1 cellular context compared by ENCODE assay signal in the genomic region with DNA sequence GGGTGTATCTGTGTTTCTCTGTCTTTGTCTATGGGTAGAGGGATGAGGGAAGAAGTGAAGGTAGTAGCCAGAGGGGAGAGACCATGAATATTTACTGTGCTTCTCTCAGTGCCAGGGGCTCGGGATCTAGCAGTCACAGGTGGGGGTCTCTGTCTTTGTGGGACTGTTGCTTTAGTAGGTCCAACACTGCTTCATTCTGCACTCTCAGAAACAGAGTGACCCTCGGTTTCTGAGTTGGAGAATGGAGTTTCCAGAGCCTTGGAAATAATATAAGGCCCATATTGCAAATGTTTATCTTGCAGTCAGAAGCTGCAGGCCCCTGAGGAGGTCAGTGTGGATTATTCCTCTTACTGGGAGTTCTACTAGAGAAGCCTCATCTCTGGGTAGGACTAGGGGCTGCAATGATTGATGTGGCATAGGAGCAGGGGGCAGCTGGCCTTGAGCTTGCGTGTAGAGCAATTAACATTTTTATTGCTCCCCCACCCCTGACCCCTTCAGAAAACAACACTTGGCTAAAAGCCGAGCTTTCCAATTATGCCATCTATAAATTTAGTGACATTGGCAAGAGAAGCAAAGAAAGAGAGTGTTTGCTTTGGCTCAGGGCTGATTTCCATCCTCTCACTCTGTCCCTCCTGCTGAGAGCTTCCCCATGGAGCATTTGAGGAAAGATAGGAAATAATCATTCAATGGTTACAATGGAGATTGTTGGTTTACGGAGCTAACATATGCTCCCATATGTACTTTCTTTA.
TF ChIP-seq lines count a peak whose summit lies in the region.

No MANE protein-coding gene starts in this region.

TF ChIP-seq in GM23338, 12 proteins besides CTCF, POLR2A, EP300 and RAD21 (continued from another document):
- no peak for TF ChIP-seq ZNF462 (CRISPR knock-in tag; IDR thresholded peaks at IDR 0.05)
- no peak for TF ChIP-seq POLR2AphosphoS5 (IDR thresholded peaks at IDR 0.05; ENCODE audit: low read depth)
- TF ChIP-seq EZH2phosphoT487 (IDR thresholded peaks at IDR 0.05; ENCODE audit: unreplicated experiment): no peak
- no peak for TF ChIP-seq CREB1 (CRISPR knock-in tag; IDR thresholded peaks at IDR 0.05; ENCODE audit: low read depth)
- no peak for TF ChIP-seq EZH2 (IDR thresholded peaks at IDR 0.05; ENCODE audit: low read depth, unreplicated experiment)
- TF ChIP-seq, protein P1, sequence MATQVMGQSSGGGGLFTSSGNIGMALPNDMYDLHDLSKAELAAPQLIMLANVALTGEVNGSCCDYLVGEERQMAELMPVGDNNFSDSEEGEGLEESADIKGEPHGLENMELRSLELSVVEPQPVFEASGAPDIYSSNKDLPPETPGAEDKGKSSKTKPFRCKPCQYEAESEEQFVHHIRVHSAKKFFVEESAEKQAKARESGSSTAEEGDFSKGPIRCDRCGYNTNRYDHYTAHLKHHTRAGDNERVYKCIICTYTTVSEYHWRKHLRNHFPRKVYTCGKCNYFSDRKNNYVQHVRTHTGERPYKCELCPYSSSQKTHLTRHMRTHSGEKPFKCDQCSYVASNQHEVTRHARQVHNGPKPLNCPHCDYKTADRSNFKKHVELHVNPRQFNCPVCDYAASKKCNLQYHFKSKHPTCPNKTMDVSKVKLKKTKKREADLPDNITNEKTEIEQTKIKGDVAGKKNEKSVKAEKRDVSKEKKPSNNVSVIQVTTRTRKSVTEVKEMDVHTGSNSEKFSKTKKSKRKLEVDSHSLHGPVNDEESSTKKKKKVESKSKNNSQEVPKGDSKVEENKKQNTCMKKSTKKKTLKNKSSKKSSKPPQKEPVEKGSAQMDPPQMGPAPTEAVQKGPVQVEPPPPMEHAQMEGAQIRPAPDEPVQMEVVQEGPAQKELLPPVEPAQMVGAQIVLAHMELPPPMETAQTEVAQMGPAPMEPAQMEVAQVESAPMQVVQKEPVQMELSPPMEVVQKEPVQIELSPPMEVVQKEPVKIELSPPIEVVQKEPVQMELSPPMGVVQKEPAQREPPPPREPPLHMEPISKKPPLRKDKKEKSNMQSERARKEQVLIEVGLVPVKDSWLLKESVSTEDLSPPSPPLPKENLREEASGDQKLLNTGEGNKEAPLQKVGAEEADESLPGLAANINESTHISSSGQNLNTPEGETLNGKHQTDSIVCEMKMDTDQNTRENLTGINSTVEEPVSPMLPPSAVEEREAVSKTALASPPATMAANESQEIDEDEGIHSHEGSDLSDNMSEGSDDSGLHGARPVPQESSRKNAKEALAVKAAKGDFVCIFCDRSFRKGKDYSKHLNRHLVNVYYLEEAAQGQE (IDR thresholded peaks at IDR 0.05; ENCODE audit: unreplicated experiment): no peak
- TF ChIP-seq, protein P2, sequence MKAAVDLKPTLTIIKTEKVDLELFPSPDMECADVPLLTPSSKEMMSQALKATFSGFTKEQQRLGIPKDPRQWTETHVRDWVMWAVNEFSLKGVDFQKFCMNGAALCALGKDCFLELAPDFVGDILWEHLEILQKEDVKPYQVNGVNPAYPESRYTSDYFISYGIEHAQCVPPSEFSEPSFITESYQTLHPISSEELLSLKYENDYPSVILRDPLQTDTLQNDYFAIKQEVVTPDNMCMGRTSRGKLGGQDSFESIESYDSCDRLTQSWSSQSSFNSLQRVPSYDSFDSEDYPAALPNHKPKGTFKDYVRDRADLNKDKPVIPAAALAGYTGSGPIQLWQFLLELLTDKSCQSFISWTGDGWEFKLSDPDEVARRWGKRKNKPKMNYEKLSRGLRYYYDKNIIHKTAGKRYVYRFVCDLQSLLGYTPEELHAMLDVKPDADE (IDR thresholded peaks at IDR 0.05): no peak
